In genomic region chr22:35679492-35679891, GRCh38 we compare ENCODE assay signal across 15 cellular contexts. TPM values are rescaled to one million over a fixed set of nuclear protein-coding genes. Genes with fewer than 3 reads are reported as not detected.
DNase-seq lines count a peak whose midpoint lies in the region; ATAC-seq, FAIRE-seq and TF ChIP-seq lines count a peak whose summit lies in the region.
"Not testable (repeated sequence)": the region's sequence is repeated elsewhere in the genome, so short reads cannot be mapped to it uniquely, and the experiment has no call there.
"Had no signal": no experiment of that assay in that cellular context is flagged by ENCODE, and none has a peak within 500 bp of the region (broad histone marks: within the 10 kb centered on the region; RNA-seq: fewer than 3 reads in every experiment).

No MANE protein-coding gene starts in this region.

- H3K27me3 Mint-ChIP-seq in activated CD4-positive, alpha-beta T cell treated with anti-CD3 and anti-CD28 coated beads for 36 hours: not testable (repeated sequence)

- not testable (repeated sequence) for DNase-seq in GM12892 (ENCODE audit: insufficient read length)
- peak; percentile 70 for DNase-seq in activated CD4-positive, alpha-beta T cell treated with anti-CD3 and anti-CD28 coated beads for 36 hours
- DNase-seq in activated T-cell treated with anti-CD3 and anti-CD28 coated beads for 48 hours (ENCODE audit: low read depth) (peak; percentile 31), epithelial cell of proximal tubule (ENCODE audit: low read depth) (peak; percentile 51), retinal pigment epithelial cell (ENCODE audit: low read depth) (peak; percentile 5)
- DNase-seq in activated naive CD4-positive, alpha-beta T cell treated with anti-CD3 and anti-CD28 coated beads, Interleukin-2, amount 50 U/mL, for 72 hours (ENCODE audit: low spot score in 2 of 2): peak; percentile 26 to 62
- peak; percentile 41 to 51 for DNase-seq in stimulated activated CD4-positive, alpha-beta T cell treated with anti-CD3 and anti-CD28 coated beads, Interleukin-4, amount 100 ng/mL, for 48 hours (ENCODE audit: low read depth in 2 of 2)
- peak; percentile 74 for DNase-seq in stimulated activated naive CD4-positive, alpha-beta T cell treated with Interleukin-2 at 50 U/mL for 16 hours (lab: John Stamatoyannopoulos, UW)

- not testable (repeated sequence) for TF ChIP-seq CTCF in epithelial cell of proximal tubule (conservative IDR thresholded peaks at IDR 0.05; ENCODE audit: low read depth, low read length); retinal pigment epithelial cell (conservative IDR thresholded peaks at IDR 0.05; ENCODE audit: low read depth, low read length)

- peaks cover 27% of the 10 kb centered on the region for H3K36me3 Mint-ChIP-seq in activated CD4-positive, alpha-beta T cell treated with anti-CD3 and anti-CD28 coated beads for 36 hours (ENCODE audit: low read depth)
- H3K36me3 Mint-ChIP-seq in activated naive CD4-positive, alpha-beta T cell treated with anti-CD3 and anti-CD28 coated beads, Interleukin-2, amount 50 U/mL, for 72 hours: peaks cover 28 to 53% of the 10 kb centered on the region in 2 donors

- TF ChIP-seq POLR2A in GM12892 (IDR thresholded peaks at IDR 0.05; ENCODE audit: low read depth, low read length): not testable (repeated sequence)

- not testable (repeated sequence) for H3K4me3 Mint-ChIP-seq in activated CD4-positive, alpha-beta T cell treated with anti-CD3 and anti-CD28 coated beads for 36 hours

- peaks cover 23% of the 10 kb centered on the region for H3K9me3 Mint-ChIP-seq in activated CD4-positive, alpha-beta T cell treated with anti-CD3 and anti-CD28 coated beads for 36 hours (ENCODE audit: low read depth)
- peaks cover 22 to 33% of the 10 kb centered on the region in 2 donors for H3K9me3 Mint-ChIP-seq in activated naive CD4-positive, alpha-beta T cell treated with anti-CD3 and anti-CD28 coated beads, Interleukin-2, amount 50 U/mL, for 72 hours

- CTCF ChIA-PET in activated CD4-positive, alpha-beta T cell treated with anti-CD3 and anti-CD28 coated beads for 36 hours (lab: Charles Lee): interaction anchor here (0.8 to 1.2 kb wide), 2 partner anchors 15 to 20 kb away, joined by 3 read pairs; no protein-coding TSS in a partner anchor

- peaks cover 22% of the 10 kb centered on the region for H3K4me1 Mint-ChIP-seq in activated CD4-positive, alpha-beta T cell treated with anti-CD3 and anti-CD28 coated beads for 36 hours

- H3K4me3 ChIP-seq in epithelial cell of proximal tubule (ENCODE audit: low read depth, low read length); retinal pigment epithelial cell (ENCODE audit: low read length): not testable (repeated sequence)

- H3K27ac Mint-ChIP-seq in activated CD4-positive, alpha-beta T cell treated with anti-CD3 and anti-CD28 coated beads for 36 hours: peak overlapping the region; percentile 44
- peak overlapping the region; percentile 19 to 79 for H3K27ac Mint-ChIP-seq in activated naive CD4-positive, alpha-beta T cell treated with anti-CD3 and anti-CD28 coated beads, Interleukin-2, amount 50 U/mL, for 72 hours

- ATAC-seq in activated CD4-positive, alpha-beta T cell treated with anti-CD3 and anti-CD28 coated beads for 36 hours: peak; percentile 84
- peak; percentile 91 to 95 for ATAC-seq in activated naive CD4-positive, alpha-beta T cell treated with anti-CD3 and anti-CD28 coated beads, Interleukin-2, amount 50 U/mL, for 72 hours

- peak; percentile 42 for FAIRE-seq in GM12892 (lab: Jason Lieb, UNC)

- POLR2A ChIA-PET in activated CD4-positive, alpha-beta T cell treated with anti-CD3 and anti-CD28 coated beads for 36 hours (lab: Charles Lee): not testable (repeated sequence)

- intact Hi-C loops in activated CD4-positive, alpha-beta T cell treated with anti-CD3 and anti-CD28 coated beads for 36 hours (cut with DNase I, micrococcal nuclease): loop anchor here (1.0 to 2.0 kb wide), 3 partner anchors 17 to 31 kb away; partner anchors contain the start of gene APOL6 (in 2 of the 2)

RNA-seq across cellular contexts. Expression of gene APOL6, which starts 31.2 kb away (rescaled TPM):
- 6.1 TPM for polyA plus RNA-seq in GM12892 (2012; ENCODE audit: missing spikeins)
- total RNA-seq in activated CD4-positive, alpha-beta T cell treated with anti-CD3 and anti-CD28 coated beads for 36 hours: 10 to 100 TPM; 34.3 to 35.5 TPM
- 10 to 100 TPM; 23.5 to 33.2 TPM for total RNA-seq in activated naive CD4-positive, alpha-beta T cell treated with anti-CD3 and anti-CD28 coated beads, Interleukin-2, amount 50 U/mL, for 72 hours
- 5.4 and 6.5 TPM in 2 replicates for total RNA-seq in epithelial cell of proximal tubule

RNA-seq across cellular contexts. Expression of gene APOL5, which starts 38.2 kb away (rescaled TPM):
- not detected for polyA plus RNA-seq in GM12892 (2012; ENCODE audit: missing spikeins)
- not detected for total RNA-seq in activated CD4-positive, alpha-beta T cell treated with anti-CD3 and anti-CD28 coated beads for 36 hours
- total RNA-seq in activated naive CD4-positive, alpha-beta T cell treated with anti-CD3 and anti-CD28 coated beads, Interleukin-2, amount 50 U/mL, for 72 hours: not detected
- total RNA-seq in epithelial cell of proximal tubule: not detected in 2 replicates
- total RNA-seq: HT-29, kidney, lung microvascular endothelial cell, occipital lobe, stomach, transverse colon had no signal
- polyA plus RNA-seq: CD14-positive monocyte, stomach had no signal
